ENCODE assay signal across 10 cellular contexts in the genomic region with DNA sequence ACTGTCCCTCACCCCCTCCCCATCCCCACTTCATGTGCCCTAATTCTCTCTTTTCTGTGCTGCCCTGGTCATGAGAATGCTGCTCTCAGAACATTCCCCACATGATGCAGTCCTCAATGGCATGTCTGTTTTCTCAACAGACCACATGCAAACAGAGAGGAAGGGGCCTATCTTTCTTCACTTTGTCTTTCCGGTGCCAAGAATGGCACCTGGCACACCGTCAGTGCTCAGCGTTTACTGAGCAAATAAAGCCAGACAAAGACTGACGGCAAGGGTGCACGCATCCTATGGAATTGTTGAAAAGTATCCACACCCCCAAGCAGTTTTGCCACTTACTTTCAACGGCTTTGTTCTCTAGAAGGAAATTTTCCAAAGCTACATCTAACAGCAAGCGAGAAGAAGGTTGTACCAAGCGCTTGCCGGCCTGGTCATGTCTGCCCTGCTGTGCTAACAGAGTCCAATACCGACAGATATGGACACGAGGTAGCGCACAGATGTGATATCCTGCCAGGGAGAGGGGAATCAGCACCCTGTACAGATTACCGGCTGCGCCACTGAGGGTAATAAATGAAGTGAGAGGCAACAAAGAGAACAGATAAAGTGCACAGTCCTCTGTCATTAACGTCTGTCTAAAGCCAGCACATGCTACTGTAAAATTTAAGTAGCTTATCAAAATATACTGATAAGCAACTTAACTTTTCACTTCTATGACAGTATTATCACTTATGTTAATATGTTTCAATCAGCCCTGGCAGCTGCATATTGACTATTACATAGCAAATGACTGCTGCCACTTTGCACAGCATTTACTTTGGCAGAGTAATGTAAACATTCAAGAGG.
A peak's percentile ranks its signal among the peaks of the same experiment; 100 is the strongest.
DNase-seq lines count a peak whose midpoint lies in the region; ATAC-seq, FAIRE-seq and TF ChIP-seq lines count a peak whose summit lies in the region.
"Had no signal": no experiment of that assay in that cellular context is flagged by ENCODE, and none has a peak within 500 bp of the region (broad histone marks: within the 10 kb centered on the region; RNA-seq: fewer than 3 reads in every experiment).

No MANE protein-coding gene starts in this region.

- intact Hi-C loops in heart left ventricle (cut with DNase I): no loop called here

- DNase-seq in A549 (ENCODE audit: low read depth in 1 of 2, low spot score in 1 of 2) (peak in 1 of 2 experiments; percentile 47), NCI-H82 (lab: John Stamatoyannopoulos, UW) (peak; percentile 85), heart left ventricle (no peak), AG08395 (ENCODE audit: low spot score) (no peak), islet precursor cell (no peak), GM19239 (ENCODE audit: insufficient read length, low spot score) (no peak)
- DNase-seq: cerebellar nuclear complex, T-helper 2 cell had no signal

- H3K4me3 ChIP-seq in A549 (no peak overlapping the region), heart left ventricle (no peak overlapping the region)

- TF ChIP-seq POLR2A in A549 (IDR thresholded peaks at IDR 0.05; ENCODE audit: low read length) (no peak), heart left ventricle (IDR thresholded peaks at IDR 0.05) (no peak)

- ATAC-seq in A549: peak; percentile 70 to 74; a peak in 5 of 6 replicates
- peak; percentile 24 to 61 (median 52) for ATAC-seq in heart left ventricle
- no peak for ATAC-seq in GM21529 (IDR thresholded peaks at IDR 0.05; ENCODE audit: unreplicated experiment)

- TF ChIP-seq RAD21 in A549 (conservative IDR thresholded peaks at IDR 0.05 in 1 of 2, IDR thresholded peaks at IDR 0.05 in 1 of 2): no peak

- CTCF ChIA-PET in A549 (lab: Yijun Ruan, JAX): interaction anchor here (1.0 kb wide), 1 partner anchor 16 kb away, joined by 4 read pairs; no protein-coding TSS in a partner anchor

- H3K9me3 ChIP-seq in A549 (peaks cover 10% of the 10 kb centered on the region; the same call in 2 of the 3 replicates), KOPT-K1 (ENCODE audit: insufficient read depth, low read length, poor library complexity, severe bottlenecking) (peaks cover 10% of the 10 kb centered on the region), heart left ventricle (peaks cover 0 to 16% (median under 1%) of the 10 kb centered on the region in 12 donors)

- no peak for TF ChIP-seq EP300 in A549 (IDR thresholded peaks at IDR 0.05)

- POLR2A ChIA-PET in A549 (lab: Yijun Ruan, JAX): no interaction called here

- TF ChIP-seq CTCF in A549 (IDR thresholded peaks at IDR 0.05) (no peak), heart left ventricle (IDR thresholded peaks at IDR 0.05) (no peak)

- H3K27me3 ChIP-seq in heart left ventricle: no peaks in the 10 kb centered on the region

- WGBS in A549 (ENCODE audit: missing lambda C conversion rate): 29% methylated on average over 15 of the region's 15 CpGs
- WGBS in heart left ventricle, 4 donors: 48 to 60% (median 52%) methylated on average over 15 of the region's 15 CpGs

- FAIRE-seq in A549 (lab: Jason Lieb, UNC): no peak
- no peak for FAIRE-seq in GM19239 (lab: Jason Lieb, UNC)

- H3K4me2 ChIP-seq in A549: peak overlapping the region; percentile 64

- no peaks in the 10 kb centered on the region for H3K36me3 ChIP-seq in KOPT-K1 (ENCODE audit: insufficient read depth, low read length)
- peaks cover 0 to 9% (median 0%) of the 10 kb centered on the region in 9 donors for H3K36me3 ChIP-seq in heart left ventricle

- H3K4me1 ChIP-seq in A549 (peaks cover 23% of the 10 kb centered on the region), heart left ventricle (peaks cover 0 to 23% (median 11%) of the 10 kb centered on the region in 12 donors)

- H3K27ac ChIP-seq in A549 (peak overlapping the region in 1 of 2 experiments; percentile 44; a peak in 2 of 6 replicates), KOPT-K1 (ENCODE audit: low read depth, low read length, poor library complexity, severe bottlenecking) (peak overlapping the region; percentile 89), heart left ventricle (no peak overlapping the region)

TF ChIP-seq in A549, 52 proteins besides CTCF, POLR2A, EP300 and RAD21:
- TF ChIP-seq GATA3 (IDR thresholded peaks at IDR 0.05; ENCODE audit: borderline replicate concordance) (peak; percentile 42; the same call in 1 of the 2 replicates), BHLHE40 (IDR thresholded peaks at IDR 0.05; ENCODE audit: low read depth, low read length) (no peak)
- TF ChIP-seq, protein P1, sequence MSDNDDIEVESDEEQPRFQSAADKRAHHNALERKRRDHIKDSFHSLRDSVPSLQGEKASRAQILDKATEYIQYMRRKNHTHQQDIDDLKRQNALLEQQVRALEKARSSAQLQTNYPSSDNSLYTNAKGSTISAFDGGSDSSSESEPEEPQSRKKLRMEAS (IDR thresholded peaks at IDR 0.05): peak; percentile 46; the same call in 1 of the 2 replicates
